ENCODE assay signal across 18 cellular contexts in the genomic region with DNA sequence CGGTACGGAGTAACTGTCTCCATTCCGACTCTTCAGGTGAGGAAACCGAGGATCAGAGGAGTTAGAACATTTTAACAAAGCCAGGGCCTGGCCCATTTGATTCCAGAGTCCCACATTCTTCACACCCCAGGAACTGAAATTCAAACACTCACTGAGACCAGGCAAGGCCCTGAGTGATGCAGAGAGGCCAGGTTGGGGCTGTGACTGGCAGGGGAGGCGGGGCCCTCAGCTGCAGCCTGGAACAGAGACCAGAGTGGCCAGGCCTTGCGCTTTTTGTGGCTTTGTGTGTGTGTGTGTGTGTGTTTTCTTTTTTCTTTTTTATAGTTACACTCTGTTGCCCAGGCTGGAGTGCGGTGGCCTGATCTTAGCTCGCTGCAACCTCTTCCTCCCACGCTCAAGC.
"Had no signal": no experiment of that assay in that cellular context is flagged by ENCODE, and none has a peak within 500 bp of the region (broad histone marks: within the 10 kb centered on the region; RNA-seq: fewer than 3 reads in every experiment).

No MANE protein-coding gene starts in this region.

- H3K27ac Mint-ChIP-seq: activated T-cell treated with anti-CD3 and anti-CD28 coated beads, Interleukin-2, amount 50 U/mL, for 72 hours; immature natural killer cell; T-cell had no signal

- H3K4me3 ChIP-seq: esophagus muscularis mucosa, lower lobe of right lung, right atrium auricular region had no signal

- H3K4me3 Mint-ChIP-seq: activated T-cell treated with anti-CD3 and anti-CD28 coated beads, Interleukin-2, amount 50 U/mL, for 72 hours; immature natural killer cell; naive thymus-derived CD4-positive, alpha-beta T cell; T-cell had no signal

- H3K27ac ChIP-seq: esophagus muscularis mucosa, lower lobe of right lung, right atrium auricular region had no signal

- H3K9me3 Mint-ChIP-seq: activated T-cell treated with anti-CD3 and anti-CD28 coated beads, Interleukin-2, amount 50 U/mL, for 72 hours; immature natural killer cell; naive thymus-derived CD4-positive, alpha-beta T cell; T-cell had no signal

- H3K27me3 Mint-ChIP-seq: naive thymus-derived CD4-positive, alpha-beta T cell; T-cell had no signal

- ATAC-seq: activated T-cell treated with anti-CD3 and anti-CD28 coated beads, Interleukin-2, amount 50 U/mL, for 72 hours; left cardiac atrium; lower lobe of right lung; naive thymus-derived CD4-positive, alpha-beta T cell; T-cell had no signal

- H3K9me3 ChIP-seq: esophagus muscularis mucosa, lower lobe of right lung, right atrium auricular region had no signal

- H3K36me3 ChIP-seq: esophagus muscularis mucosa, lower lobe of right lung, right atrium auricular region had no signal

- DNase-seq: activated CD4-positive, alpha-beta T cell treated with anti-CD3 and anti-CD28 coated beads, Interleukin-2, amount 50 U/mL, for 1 hour; activated CD4-positive, CD25-positive, alpha-beta regulatory T cell; activated naive CD4-positive, alpha-beta T cell; activated T-cell treated with anti-CD3 and anti-CD28 coated beads, Interleukin-2, amount 50 U/mL, for 72 hours; anterior cingulate cortex; cerebellar nuclear complex; hypothalamus; immature natural killer cell; left cardiac atrium; lower lobe of right lung; naive thymus-derived CD4-positive, alpha-beta T cell; nucleus accumbens; small intestine; substantia nigra; T-cell; trophoblast cell had no signal

- H3K27me3 ChIP-seq: esophagus muscularis mucosa, right atrium auricular region had no signal
